Comparison of ENCODE assay signal across 27 cellular contexts in the genomic region with DNA sequence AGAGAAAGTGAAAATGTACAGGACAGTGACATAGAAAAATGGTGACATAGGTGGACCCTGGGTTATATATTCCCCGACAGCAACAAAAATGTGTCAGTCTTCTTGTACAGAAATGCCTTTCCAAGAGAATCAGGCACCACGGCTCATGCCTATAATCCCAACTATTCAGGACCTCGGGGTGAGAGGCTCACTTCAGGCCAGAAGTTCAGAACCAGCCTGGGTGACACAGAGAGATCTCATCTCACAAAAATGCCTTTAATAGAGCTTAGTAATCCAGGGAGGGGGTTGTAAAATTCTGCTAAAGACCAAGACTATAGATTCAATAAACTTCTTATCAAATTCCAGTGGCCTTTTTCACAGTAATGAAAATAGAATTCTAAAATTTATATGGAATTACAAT. TPM values are rescaled to one million over a fixed set of nuclear protein-coding genes. Genes with fewer than 3 reads are reported as not detected.
DNase-seq lines count a peak whose midpoint lies in the region; ATAC-seq, FAIRE-seq and TF ChIP-seq lines count a peak whose summit lies in the region.
"Had no signal": no experiment of that assay in that cellular context is flagged by ENCODE, and none has a peak within 500 bp of the region (broad histone marks: within the 10 kb centered on the region; RNA-seq: fewer than 3 reads in every experiment).

No MANE protein-coding gene starts in this region.

- no peak overlapping the region for H3K4me3 ChIP-seq in HepG2 (replicated peaks in 1 of 3; ENCODE audit: insufficient read depth in 1 of 3, low read depth in 2 of 3, low read length in 3 of 3)
- H3K4me3 ChIP-seq in right lobe of liver: no peak overlapping the region
- H3K4me3 ChIP-seq in Panc1 (ENCODE audit: low read depth in 2 of 2, low read length in 2 of 2): no peak overlapping the region
- no peak overlapping the region for H3K4me3 ChIP-seq in GM12878
- H3K4me3 ChIP-seq in pancreas: no peak overlapping the region
- H3K4me3 ChIP-seq in lower lobe of right lung: no peak overlapping the region
- H3K4me3 ChIP-seq: GM23338, SK-N-MC had no signal

- H3K36me3 ChIP-seq in HepG2 (replicated peaks in 1 of 2; ENCODE audit: control insufficient read depth in 1 of 2, insufficient read depth in 2 of 2, low read length in 2 of 2) (peaks cover 16 to 88% of the 10 kb centered on the region in 2 experiments), right lobe of liver (peaks cover 4 to 72% (median 47%) of the 10 kb centered on the region in 4 donors), Panc1 (ENCODE audit: control insufficient read depth, insufficient read depth, low read length) (peaks cover 87% of the 10 kb centered on the region), GM12878 (ENCODE audit: control insufficient read depth in 2 of 2, insufficient read depth in 2 of 2, low read length in 1 of 2) (peaks cover 14 to 64% of the 10 kb centered on the region in 2 experiments), pancreas (peaks cover 6 to 51% (median 16%) of the 10 kb centered on the region in 3 donors), lower lobe of right lung (peaks cover 85% of the 10 kb centered on the region)

- TF ChIP-seq EP300 in HepG2 (IDR thresholded peaks at IDR 0.05; ENCODE audit: low read depth in 2 of 2, low read length in 2 of 2) (no peak), HepG2 (CRISPR knock-in tag; IDR thresholded peaks at IDR 0.05; ENCODE audit: borderline replicate concordance) (no peak), GM12878 (IDR thresholded peaks at IDR 0.05; ENCODE audit: borderline replicate concordance in 1 of 2, control insufficient read depth in 1 of 2, low read depth in 2 of 2, low read length in 2 of 2) (no peak)

- H3K4me1 ChIP-seq in HepG2 (ENCODE audit: insufficient read depth, low read length): no peaks in the 10 kb centered on the region
- no peaks in the 10 kb centered on the region for H3K4me1 ChIP-seq in right lobe of liver
- no peaks in the 10 kb centered on the region for H3K4me1 ChIP-seq in Panc1 (ENCODE audit: control insufficient read depth, insufficient read depth, low read length)
- H3K4me1 ChIP-seq in GM12878 (ENCODE audit: control insufficient read depth, insufficient read depth, low read length): no peaks in the 10 kb centered on the region
- no peaks in the 10 kb centered on the region for H3K4me1 ChIP-seq in pancreas
- H3K4me1 ChIP-seq in lower lobe of right lung: no peaks in the 10 kb centered on the region

- no peak for FAIRE-seq in HepG2 (lab: Jason Lieb, UNC)
- FAIRE-seq in GM12878 (lab: Jason Lieb, UNC): no peak
- FAIRE-seq in pancreas (lab: Jason Lieb, UNC): no peak
- FAIRE-seq: G401.6 had no signal

- H3K9ac ChIP-seq in HepG2 (ENCODE audit: insufficient read depth, low read depth, low read length) (no peak overlapping the region), GM12878 (ENCODE audit: control insufficient read depth, insufficient read depth, low read length) (no peak overlapping the region)

- H2AFZ ChIP-seq in HepG2 (ENCODE audit: low read length) (no peak overlapping the region), GM12878 (ENCODE audit: control insufficient read depth, low read depth, low read length) (no peak overlapping the region)
- H2AFZ ChIP-seq: GM23338 had no signal

- BruUV-seq in HepG2 (replicated peaks; lab: Mats Ljungman, UMichigan) (TSS peak; percentile 9), Panc1 (replicated peaks; lab: Mats Ljungman, UMichigan) (TSS peak; percentile 6), GM12878 (replicated peaks; lab: Mats Ljungman, UMichigan) (TSS peak; percentile 4)

- no peak for TF ChIP-seq CTCF in HepG2 (CRISPR knock-in tag; IDR thresholded peaks at IDR 0.05)
- TF ChIP-seq CTCF in right lobe of liver (IDR thresholded peaks at IDR 0.05): no peak
- no peak for TF ChIP-seq CTCF in Panc1 (IDR thresholded peaks at IDR 0.05)
- no peak for TF ChIP-seq CTCF in GM12878 (IDR thresholded peaks at IDR 0.05 in 2 of 3, conservative IDR thresholded peaks at IDR 0.05 in 1 of 3; ENCODE audit: control insufficient read depth in 2 of 3, extremely low read depth in 1 of 3, insufficient read depth in 1 of 3, low read depth in 3 of 3, low read length in 3 of 3)
- TF ChIP-seq CTCF in pancreas (IDR thresholded peaks at IDR 0.05): no peak
- no peak for TF ChIP-seq CTCF in lower lobe of right lung (IDR thresholded peaks at IDR 0.05)
- TF ChIP-seq CTCF in chondrocyte (IDR thresholded peaks at IDR 0.05): no peak

- DNase-seq in HepG2 (ENCODE audit: low spot score): no peak
- no peak for DNase-seq in right lobe of liver
- no peak for DNase-seq in Panc1 (ENCODE audit: low read depth, low spot score)
- DNase-seq in GM12878 (ENCODE audit: low read depth, low spot score): no peak
- DNase-seq in pancreas: no peak
- DNase-seq in lower lobe of right lung: no peak
- DNase-seq in chondrocyte (ENCODE audit: low spot score): no peak
- DNase-seq: Calu3; DND-41; H9; Kasumi-1; MV-4-11; NCI-H1105; NCI-H146; NCI-H2029; NCI-H446; NCI-H526; NCI-H82; NK-92 treated with Interleukin-12 subunit alpha and Interleukin-12 subunit beta, amount 100 ng/mL, for 24 hours; SIG-M5; SW 1271 had no signal

- H3K4me3 Mint-ChIP-seq in chondrocyte (ENCODE audit: unreplicated experiment): no peak overlapping the region
- H3K4me3 Mint-ChIP-seq: B cell, GM23338 had no signal

- in situ Hi-C loops in HepG2 (cut with HindIII; ENCODE audit: extremely low pct_ligation_motif_present, low pct_unique_long_range_greater_than_20kb): no loop called here
- in situ Hi-C loops in Panc1 (cut with HindIII; ENCODE audit: low pct_unique_long_range_greater_than_20kb, low sequenced_read_pairs): no loop called here
- in situ Hi-C loops in GM12878 (cut with MboI): no loop called here

- H3K27me3 Mint-ChIP-seq in chondrocyte (ENCODE audit: low read depth): no peaks in the 10 kb centered on the region
- H3K27me3 Mint-ChIP-seq: B cell had no signal

- H3K27ac ChIP-seq in HepG2 (ENCODE audit: extremely low read length, insufficient read depth, low read length) (no peak overlapping the region), right lobe of liver (no peak overlapping the region), Panc1 (ENCODE audit: low read length) (no peak overlapping the region), GM12878 (ENCODE audit: control insufficient read depth, insufficient read depth) (no peak overlapping the region), pancreas (no peak overlapping the region), lower lobe of right lung (no peak overlapping the region)
- H3K27ac ChIP-seq: 22Rv1, SK-N-MC had no signal

- no peak overlapping the region for H3K4me2 ChIP-seq in HepG2 (ENCODE audit: low read depth, low read length)
- no peak overlapping the region for H3K4me2 ChIP-seq in GM12878 (ENCODE audit: control insufficient read depth, insufficient read depth)
- H3K4me2 ChIP-seq: GM23338 had no signal

- intact Hi-C loops in HepG2 (cut with micrococcal nuclease; ENCODE audit: unreplicated experiment) (no loop called here), right lobe of liver (cut with DNase I) (no loop called here), Panc1 (cut with micrococcal nuclease; ENCODE audit: unreplicated experiment) (no loop called here), GM12878 (cut with micrococcal nuclease; ENCODE audit: unreplicated experiment) (no loop called here), pancreas (cut with DNase I) (no loop called here), lower lobe of right lung (cut with DNase I) (no loop called here)

- ATAC-seq in HepG2: no peak
- ATAC-seq in right lobe of liver: no peak
- ATAC-seq in Panc1: no peak
- ATAC-seq in GM12878: no peak
- ATAC-seq in HG03521 (IDR thresholded peaks at IDR 0.05; ENCODE audit: unreplicated experiment): no peak
- no peak for ATAC-seq in pancreas
- ATAC-seq in lower lobe of right lung: no peak
- ATAC-seq: GM23338 had no signal

- H3K36me3 Mint-ChIP-seq in chondrocyte (ENCODE audit: low read depth): peaks cover 72% of the 10 kb centered on the region

- 95% methylated on average over 2 of the region's 3 CpGs for WGBS in HepG2 (ENCODE audit: low lambda C conversion rate)
- 100% methylated on average over 3 of the region's 3 CpGs for WGBS in right lobe of liver (ENCODE audit: insufficient coverage, low coverage, low lambda C conversion rate, missing lambda C conversion rate)
- 98% methylated on average over 3 of the region's 3 CpGs for WGBS in GM12878 (ENCODE audit: insufficient coverage, insufficient replicate concordance, low lambda C conversion rate, missing lambda C conversion rate)
- whole genome bisulfite sequencing in pancreas, 2 donors: 93 to 96% methylated on average over 3 of the region's 3 CpGs

- CTCF ChIA-PET in HepG2 (lab: Yijun Ruan, JAX; ENCODE audit: low intra/inter-chr PET ratio, low total read pairs): no interaction called here
- CTCF ChIA-PET in Panc1 (lab: Charles Lee): no interaction called here
- CTCF ChIA-PET in GM12878 (lab: Yijun Ruan, JAX): interaction anchor here (1.7 kb wide), 1 partner anchor 41 kb away, joined by 6 read pairs; no protein-coding TSS in a partner anchor

- TF ChIP-seq POLR2A in HepG2 (IDR thresholded peaks at IDR 0.05; ENCODE audit: insufficient read depth in 1 of 2, low read depth in 2 of 2, low read length in 2 of 2) (no peak), right lobe of liver (IDR thresholded peaks at IDR 0.05) (no peak), GM12878 (IDR thresholded peaks at IDR 0.05; ENCODE audit: low read depth, low read length) (no peak)

- H3K27me3 ChIP-seq in HepG2 (ENCODE audit: control insufficient read depth in 1 of 2, insufficient read depth in 2 of 2, low read length in 2 of 2) (no peaks in the 10 kb centered on the region), right lobe of liver (no peaks in the 10 kb centered on the region), Panc1 (ENCODE audit: control insufficient read depth, insufficient read depth, low read length) (no peaks in the 10 kb centered on the region), GM12878 (replicated peaks in 1 of 2; ENCODE audit: control insufficient read depth in 2 of 2, insufficient read depth in 2 of 2, low read length in 1 of 2) (no peaks in the 10 kb centered on the region), pancreas (no peaks in the 10 kb centered on the region), lower lobe of right lung (ENCODE audit: low read depth) (no peaks in the 10 kb centered on the region)

- H4K20me1 ChIP-seq in HepG2 (ENCODE audit: insufficient read depth, low read length): no peaks in the 10 kb centered on the region
- H4K20me1 ChIP-seq in GM12878 (ENCODE audit: control insufficient read depth, insufficient read depth): no peaks in the 10 kb centered on the region

- POLR2A ChIA-PET in HepG2 (lab: Yijun Ruan, JAX) (no interaction called here), Panc1 (lab: Charles Lee) (no interaction called here), GM12878 (lab: Charles Lee) (no interaction called here)

- H3K79me2 ChIP-seq in HepG2 (ENCODE audit: insufficient read depth, low read length): peaks cover 18% of the 10 kb centered on the region
- no peaks in the 10 kb centered on the region for H3K79me2 ChIP-seq in GM12878 (ENCODE audit: control insufficient read depth, insufficient read depth, low read length)

- no peaks in the 10 kb centered on the region for H3K4me1 Mint-ChIP-seq in chondrocyte (ENCODE audit: low read depth)
- H3K4me1 Mint-ChIP-seq: B cell, GM23338 had no signal

- no peak overlapping the region for H3K27ac Mint-ChIP-seq in chondrocyte (ENCODE audit: unreplicated experiment)
- H3K27ac Mint-ChIP-seq: B cell, GM23338, H9 had no signal

- TF ChIP-seq RAD21 in HepG2 (CRISPR knock-in tag; IDR thresholded peaks at IDR 0.05) (no peak), GM12878 (IDR thresholded peaks at IDR 0.05; ENCODE audit: insufficient read depth, low read depth, low read length) (no peak)

- H3K9me3 ChIP-seq in HepG2 (ENCODE audit: low read length) (peaks cover 24% of the 10 kb centered on the region), right lobe of liver (peaks cover 0 to 19% (median 2%) of the 10 kb centered on the region in 4 donors), Panc1 (ENCODE audit: control insufficient read depth, insufficient read depth, low read depth, low read length) (peaks cover 96% of the 10 kb centered on the region), GM12878 (replicated peaks; ENCODE audit: control insufficient read depth, insufficient read depth, low read length) (peaks cover 41% of the 10 kb centered on the region), pancreas (no peaks in the 10 kb centered on the region), lower lobe of right lung (peaks cover 19% of the 10 kb centered on the region)

- SMC1A ChIA-PET in GM12878 (lab: Charles Lee; ENCODE audit: uncharacterized antibody, unreplicated experiment): no interaction called here

- RAD21 ChIA-PET in GM12878 (lab: Charles Lee; ENCODE audit: unreplicated experiment): no interaction called here

- H3K9me3 Mint-ChIP-seq in chondrocyte (ENCODE audit: low read depth): peaks cover 30% of the 10 kb centered on the region

RNA-seq across cellular contexts. Expression of gene ZNF195, which starts 10.7 kb away (rescaled TPM):
- total RNA-seq in HepG2 (2016; rRNA removed; fragmentation: Illumina TruSeq; extraction: Trizol): 31.4 and 38.0 TPM in 2 replicates
- 6.4 and 8.5 TPM in 2 replicates for total RNA-seq in HepG2 (2016; cell fraction: cytosol; rRNA removed; fragmentation: Illumina TruSeq; extraction: Trizol; ENCODE audit: low read depth)
- 30.7 and 39.1 TPM in 2 replicates for total RNA-seq in HepG2 (2016; cell fraction: insoluble cytoplasmic fraction; rRNA removed; fragmentation: Illumina TruSeq; extraction: Trizol)
- total RNA-seq in HepG2 (2016; cell fraction: membrane; rRNA removed; fragmentation: Illumina TruSeq; extraction: Trizol): 16.1 and 20.2 TPM in 2 replicates
- total RNA-seq in HepG2 (2016; cell fraction: nucleus; rRNA removed; fragmentation: Illumina TruSeq; extraction: Trizol): 54.8 and 59.5 TPM in 2 replicates
- 12.7 and 17.3 TPM in 2 replicates for polyA plus RNA-seq in HepG2 (2011; rRNA removed)
- 6.8 and 9.5 TPM in 2 replicates for polyA plus RNA-seq in HepG2 (2011; cell fraction: cytosol; rRNA removed)
- polyA plus RNA-seq in HepG2 (2011; cell fraction: nucleus; rRNA removed): 15.8 and 17.7 TPM in 2 replicates
- 11.5 and 12.3 TPM in 2 replicates for polyA plus RNA-seq in HepG2 (2012)
- 3.2 and 3.6 TPM in 2 replicates for polyA plus RNA-seq in HepG2 (2016; cell fraction: cytosol; fragmentation: Illumina TruSeq; extraction: Trizol; ENCODE audit: low read depth)
- polyA plus RNA-seq in HepG2 (2016; cell fraction: insoluble cytoplasmic fraction; fragmentation: Illumina TruSeq; extraction: Trizol; ENCODE audit: low read depth): 29.8 and 32.0 TPM in 2 replicates
- polyA plus RNA-seq in HepG2 (2016; cell fraction: membrane; fragmentation: Illumina TruSeq; extraction: Trizol; ENCODE audit: low read depth): 5.8 and 6.2 TPM in 2 replicates
- polyA plus RNA-seq in HepG2 (2016; cell fraction: nucleus; fragmentation: Illumina TruSeq; extraction: Trizol; ENCODE audit: insufficient read depth, low read depth): 78.0 and 83.8 TPM in 2 replicates
- polyA minus RNA-seq in HepG2 (2011; rRNA and poly(A)+ RNA removed; ENCODE audit: low replicate concordance): 24.4 and 56.6 TPM in 2 replicates
- 8.7 and 9.2 TPM in 2 replicates for polyA minus RNA-seq in HepG2 (2011; cell fraction: cytosol; rRNA and poly(A)+ RNA removed)
- polyA minus RNA-seq in HepG2 (2011; cell fraction: nucleus; rRNA and poly(A)+ RNA removed): 63.3 and 70.1 TPM in 2 replicates
- 10 to 100 TPM in 1 of 6 experiments, 1 to 10 TPM in 5; 6.9 to 10.1 (median 7.5) TPM for total RNA-seq in right lobe of liver
- 79.0 TPM for total RNA-seq in Panc1 (2021; ENCODE audit: unreplicated experiment)
- polyA plus RNA-seq in Panc1 (2012; ENCODE audit: insufficient read length): 37.5 TPM
- 118 and 122 TPM in 2 replicates for total RNA-seq in GM12878 (2013; cell fraction: nucleolus; rRNA removed)
- 31.8 and 38.4 TPM in 2 replicates for total RNA-seq in GM12878 (2014; rRNA removed)
- 35.9 and 38.8 TPM in 2 replicates for total RNA-seq in GM12878 (2014; rRNA removed; fragmentation: Illumina TruSeq; extraction: Trizol)
- 30.4 and 34.6 TPM in 2 replicates for total RNA-seq in GM12878 (2021)
- polyA plus RNA-seq in GM12878 (2011; ENCODE audit: low read depth): 17.4 TPM
- 51.8 and 62.1 TPM in 2 replicates for polyA plus RNA-seq in GM12878 (2011; rRNA removed)
- 28.6 and 31.3 TPM in 2 replicates for polyA plus RNA-seq in GM12878 (2011; cell fraction: cytosol; rRNA removed)
- polyA plus RNA-seq in GM12878 (2011; cell fraction: nucleus; rRNA removed): 36.2 and 43.9 TPM in 2 replicates
- polyA plus RNA-seq in GM12878 (2012): 17.5 and 18.7 TPM in 2 replicates
- 34.2 and 43.0 TPM in 2 replicates for polyA plus RNA-seq in GM12878 (2014; fragmentation: Illumina TruSeq; extraction: Trizol)
- polyA plus RNA-seq in GM12878 (2014; fragmentation: Nextera tagmentation; extraction: Ambion mirVana): 10 to 100 TPM; 37.3 to 41.6 TPM
- polyA plus RNA-seq in GM12878 (2014; rRNA removed): 27.9 and 32.8 TPM in 2 replicates
- polyA plus RNA-seq in GM12878 (2016; fragmentation: Nextera tagmentation; extraction: Ambion mirVana): 10 to 100 TPM; 41.3 to 49.9 TPM
- polyA minus RNA-seq in GM12878 (2011; rRNA and poly(A)+ RNA removed): 39.4 and 42.8 TPM in 2 replicates
- 30.1 and 37.7 TPM in 2 replicates for polyA minus RNA-seq in GM12878 (2011; cell fraction: cytosol; rRNA and poly(A)+ RNA removed)
- 39.8 and 67.5 TPM in 2 replicates for polyA minus RNA-seq in GM12878 (2011; cell fraction: nucleus; rRNA and poly(A)+ RNA removed)
- 10 to 100 TPM; 11.4 to 20.4 (median 14.4) TPM for total RNA-seq in pancreas
- polyA plus RNA-seq in pancreas: 10 to 100 TPM; 13.3 to 18.1 TPM
- 16.4 TPM for total RNA-seq in lower lobe of right lung
- 15.3 to 18.1 TPM (median 17.5 TPM) in 3 replicates for total RNA-seq in chondrocyte
